8 cellular contexts compared by ENCODE assay signal in genomic region chr6:106512048-106512957, GRCh38.
A peak's percentile ranks its signal among the peaks of the same experiment; 100 is the strongest.
DNase-seq lines count a peak whose midpoint lies in the region; ATAC-seq and TF ChIP-seq lines count a peak whose summit lies in the region.

No MANE protein-coding gene starts in this region.

- H3K36me3 Mint-ChIP-seq in activated T-cell treated with anti-CD3 and anti-CD28 coated beads, Interleukin-2, amount 50 U/mL, for 72 hours (ENCODE audit: insufficient read depth in 2 of 2), result peaks cover 0 to 2% of the 10 kb centered on the region in 2 donors

- ATAC-seq in GM18517 (IDR thresholded peaks at IDR 0.05; ENCODE audit: unreplicated experiment), result peak; percentile 61
- ATAC-seq in HG02981 (IDR thresholded peaks at IDR 0.05; ENCODE audit: unreplicated experiment), result peak; percentile 57
- peak; percentile 74 to 76 for ATAC-seq in activated T-cell treated with anti-CD3 and anti-CD28 coated beads, Interleukin-2, amount 50 U/mL, for 72 hours (replicated peaks in 1 of 2)

- H2AFZ ChIP-seq in neuron (ENCODE audit: low read depth, low read length), result peak overlapping the region; percentile 26

- peaks cover 76% of the 10 kb centered on the region for H3K27me3 ChIP-seq in neuron (ENCODE audit: insufficient read depth, low read length)
- H3K27me3 ChIP-seq in tibial artery, result peaks cover 0 to 33% of the 10 kb centered on the region in 2 donors

- no peaks in the 10 kb centered on the region for H3K9me3 Mint-ChIP-seq in activated T-cell treated with anti-CD3 and anti-CD28 coated beads, Interleukin-2, amount 50 U/mL, for 72 hours

- H3K36me3 ChIP-seq in neuron (ENCODE audit: insufficient read depth, low read length) (no peaks in the 10 kb centered on the region), tibial artery (no peaks in the 10 kb centered on the region)

- TF ChIP-seq CTCF in 22Rv1 (IDR thresholded peaks at IDR 0.05) (peak; percentile 30; the same call in 1 of the 2 replicates), fibroblast of the aortic adventitia (IDR thresholded peaks at IDR 0.05; ENCODE audit: insufficient read depth, low read length) (peak; percentile 40), tibial artery (IDR thresholded peaks at IDR 0.05) (no peak)

- peak overlapping the region; percentile 81 for H3K4me3 ChIP-seq in fibroblast of the aortic adventitia (ENCODE audit: low read depth, low read length)
- H3K4me3 ChIP-seq in neuron (ENCODE audit: low read length), result no peak overlapping the region
- H3K4me3 ChIP-seq in tibial artery, result peak overlapping the region; percentile 76 to 83

- peak overlapping the region; percentile 94 for H3K27ac Mint-ChIP-seq in activated T-cell treated with anti-CD3 and anti-CD28 coated beads, Interleukin-2, amount 50 U/mL, for 72 hours

- DNase-seq in NCI-H748 treated with DMSO at 0.1 percent for 48 hours (lab: John Stamatoyannopoulos, UW), result peak; percentile 14
- DNase-seq in activated T-cell treated with anti-CD3 and anti-CD28 coated beads, Interleukin-2, amount 50 U/mL, for 72 hours, result peak; percentile 88 to 89
- DNase-seq in fibroblast of the aortic adventitia (ENCODE audit: low read depth), result peak; percentile 59
- peak; percentile 47 to 75 for DNase-seq in tibial artery

- H3K9me3 ChIP-seq in neuron (ENCODE audit: low read length) (peaks cover 5% of the 10 kb centered on the region), tibial artery (no peaks in the 10 kb centered on the region)

- H3K4me1 ChIP-seq in neuron (ENCODE audit: insufficient read depth, low read length), result peaks cover 5% of the 10 kb centered on the region
- peaks cover 0 to 40% (median 28%) of the 10 kb centered on the region in 4 donors for H3K4me1 ChIP-seq in tibial artery

- H3K4me1 Mint-ChIP-seq in activated T-cell treated with anti-CD3 and anti-CD28 coated beads, Interleukin-2, amount 50 U/mL, for 72 hours (ENCODE audit: low read depth), result peaks cover 61% of the 10 kb centered on the region

- H3K27me3 Mint-ChIP-seq in activated T-cell treated with anti-CD3 and anti-CD28 coated beads, Interleukin-2, amount 50 U/mL, for 72 hours (ENCODE audit: low read depth), result peaks cover 14% of the 10 kb centered on the region

- peak overlapping the region; percentile 93 to 94 for H3K4me3 Mint-ChIP-seq in activated T-cell treated with anti-CD3 and anti-CD28 coated beads, Interleukin-2, amount 50 U/mL, for 72 hours

- intact Hi-C loops in tibial artery (cut with DNase I; ENCODE audit: low total_unique reads), result no loop called here

- peak overlapping the region; percentile 90 for H3K27ac ChIP-seq in 22Rv1
- peak overlapping the region; percentile 69 to 71 for H3K27ac ChIP-seq in tibial artery

Comparison
In these comparisons a context has a peak if more than half of its experiments do, and no peak if none do; other contexts are left out.
1. CTCF ChIP-seq: peak in 22Rv1 (single experiment) and fibroblast of the aortic adventitia (single experiment); none in tibial artery (0 of 2).
2. DNase-seq: peak in every context shown above with its lines; median percentile 88 in activated T-cell treated with anti-CD3 and anti-CD28 coated beads, Interleukin-2, amount 50 U/mL, for 72 hours; 61 in tibial artery; 59 in fibroblast of the aortic adventitia; 14 in NCI-H748 treated with DMSO at 0.1 percent for 48 hours.
3. Peak in every context shown above with its lines, with median percentiles within 50 percentile points of each other: ATAC-seq.